Comparison of ENCODE assay signal across 7 cellular contexts in genomic region chr19:12670159-12670928, GRCh38. TPM values are rescaled to one million over a fixed set of nuclear protein-coding genes. Genes with fewer than 3 reads are reported as not detected.
A peak's percentile ranks its signal among the peaks of the same experiment; 100 is the strongest.
DNase-seq lines count a peak whose midpoint lies in the region.

No MANE protein-coding gene starts in this region.

- no peaks in the 10 kb centered on the region for H3K9me3 Mint-ChIP-seq in activated naive CD8-positive, alpha-beta T cell treated with anti-CD3 and anti-CD28 coated beads for 36 hours

- H3K9me3 ChIP-seq in HUES6 (ENCODE audit: control insufficient read depth, insufficient read depth, low read depth, low read length) (no peaks in the 10 kb centered on the region), subcutaneous abdominal adipose tissue (ENCODE audit: control insufficient read depth in 5 of 5, low read length in 5 of 5) (no peaks in the 10 kb centered on the region)

- peaks cover 39% of the 10 kb centered on the region for H3K36me3 Mint-ChIP-seq in activated naive CD8-positive, alpha-beta T cell treated with anti-CD3 and anti-CD28 coated beads for 36 hours

- H3K9ac ChIP-seq in HUES6 (ENCODE audit: low read length) (peak overlapping the region; percentile 86), subcutaneous abdominal adipose tissue (ENCODE audit: low read length in 5 of 5) (peak overlapping the region; percentile 87 to 99 (median 98))

- H3K4me3 ChIP-seq in HUES6 (ENCODE audit: low read depth, low read length) (peak overlapping the region; percentile 85), subcutaneous abdominal adipose tissue (ENCODE audit: low read depth in 1 of 5, low read length in 5 of 5) (peak overlapping the region; percentile 83 to 93 (median 90))

- H3K27ac Mint-ChIP-seq in activated naive CD8-positive, alpha-beta T cell treated with anti-CD3 and anti-CD28 coated beads for 36 hours = peak overlapping the region; percentile 100

- H3K27me3 Mint-ChIP-seq in activated naive CD8-positive, alpha-beta T cell treated with anti-CD3 and anti-CD28 coated beads for 36 hours = no peaks in the 10 kb centered on the region

- peaks cover 10% of the 10 kb centered on the region; the same call in 1 of the 2 replicates for H3K4me1 ChIP-seq in HUES6 (ENCODE audit: control insufficient read depth, insufficient read depth, low read length)
- H3K4me1 ChIP-seq in subcutaneous abdominal adipose tissue (ENCODE audit: control insufficient read depth in 5 of 5, insufficient read depth in 5 of 5, low read length in 5 of 5) = peaks cover 23 to 55% (median 48%) of the 10 kb centered on the region in 5 donors

- H3K4me1 Mint-ChIP-seq in activated naive CD8-positive, alpha-beta T cell treated with anti-CD3 and anti-CD28 coated beads for 36 hours = peaks cover 22% of the 10 kb centered on the region

- peak overlapping the region; percentile 98 for H3K4me3 Mint-ChIP-seq in activated naive CD8-positive, alpha-beta T cell treated with anti-CD3 and anti-CD28 coated beads for 36 hours

- H3K27ac ChIP-seq in HUES6 (ENCODE audit: low read depth, low read length) = peak overlapping the region; percentile 89; the same call in 1 of the 2 replicates
- peak overlapping the region; percentile 97 for H3K27ac ChIP-seq in subcutaneous abdominal adipose tissue (ENCODE audit: low read depth, low read length)

- no peak for DNase-seq in activated naive CD8-positive, alpha-beta T cell treated with anti-CD3 and anti-CD28 coated beads for 36 hours
- peak; percentile 53 for DNase-seq in islet precursor cell
- DNase-seq in kidney tubule cell (ENCODE audit: low spot score) = no peak
- DNase-seq in inferior parietal cortex (ENCODE audit: extremely low spot score) = no peak
- DNase-seq in NCI-H82 (lab: John Stamatoyannopoulos, UW) = no peak

- H3K27me3 ChIP-seq in HUES6 (ENCODE audit: control insufficient read depth, insufficient read depth, low read length) (no peaks in the 10 kb centered on the region), subcutaneous abdominal adipose tissue (ENCODE audit: control insufficient read depth in 5 of 5, insufficient read depth in 4 of 5, low read length in 5 of 5) (no peaks in the 10 kb centered on the region)

- H3K36me3 ChIP-seq in HUES6 (ENCODE audit: control insufficient read depth, insufficient read depth, low read length) = peaks cover 23% of the 10 kb centered on the region
- peaks cover 0 to 34% (median 25%) of the 10 kb centered on the region in 5 donors for H3K36me3 ChIP-seq in subcutaneous abdominal adipose tissue (ENCODE audit: control insufficient read depth in 5 of 5, insufficient read depth in 5 of 5, low read length in 5 of 5)

RNA-seq across cellular contexts. Expression of gene WDR83, which starts 3.7 kb away (rescaled TPM):
- 10 to 100 TPM; 25.7 to 26.8 TPM for total RNA-seq in activated naive CD8-positive, alpha-beta T cell treated with anti-CD3 and anti-CD28 coated beads for 36 hours

RNA-seq across cellular contexts. Expression of gene MAN2B1, which starts 3.8 kb away (rescaled TPM):
- 100 to 1,000 TPM; 111 to 122 TPM for total RNA-seq in activated naive CD8-positive, alpha-beta T cell treated with anti-CD3 and anti-CD28 coated beads for 36 hours

RNA-seq across cellular contexts. Expression of gene DHPS, which starts 11.3 kb away (rescaled TPM):
- total RNA-seq in activated naive CD8-positive, alpha-beta T cell treated with anti-CD3 and anti-CD28 coated beads for 36 hours = 10 to 100 TPM; 92.9 to 99.9 TPM

RNA-seq across cellular contexts. Expression of gene GNG14, which starts 17.5 kb away (rescaled TPM):
- total RNA-seq in activated naive CD8-positive, alpha-beta T cell treated with anti-CD3 and anti-CD28 coated beads for 36 hours = not detected

RNA-seq across cellular contexts. Expression of gene FBXW9, which starts 26.1 kb away (rescaled TPM):
- 10 to 100 TPM; 13.1 to 13.4 TPM for total RNA-seq in activated naive CD8-positive, alpha-beta T cell treated with anti-CD3 and anti-CD28 coated beads for 36 hours
